ENCODE assay signal across 33 cellular contexts in genomic region chr6:152375200-152375599, GRCh38.
"Had no signal": no experiment of that assay in that cellular context is flagged by ENCODE, and none has a peak within 500 bp of the region (broad histone marks: within the 10 kb centered on the region; RNA-seq: fewer than 3 reads in every experiment).

No MANE protein-coding gene starts in this region.

- H3K36me3 ChIP-seq: breast epithelium had no signal

- H3K4me1 ChIP-seq: breast epithelium had no signal

- H3K4me3 ChIP-seq: adrenal gland, body of pancreas, breast epithelium had no signal

- ATAC-seq: activated CD8-positive, alpha-beta T cell treated with anti-CD3 and anti-CD28 coated beads for 36 hours; activated naive CD4-positive, alpha-beta T cell treated with anti-CD3 and anti-CD28 coated beads, Interleukin-2, amount 50 U/mL, for 72 hours; activated T-cell treated with anti-CD3 and anti-CD28 coated beads, Interleukin-2, amount 50 U/mL, for 4 hours; activated T-cell treated with anti-CD3 and anti-CD28 coated beads, Interleukin-2, amount 50 U/mL, for 72 hours; activated T-helper 17 cell treated with anti-CD3 and anti-CD28 coated beads, Interleukin-2, amount 50 U/mL, for 72 hours; body of pancreas had no signal

- H3K9me3 ChIP-seq: adrenal gland, body of pancreas, breast epithelium had no signal

- DNase-seq: activated B cell treated with CpG ODN at 0.5 μM for 24 hours; activated CD4-positive, alpha-beta memory T cell treated with anti-CD3 and anti-CD28 coated beads for 36 hours; activated CD4-positive, alpha-beta T cell treated with anti-CD3 and anti-CD28 coated beads for 4 hours; activated CD4-positive, alpha-beta T cell treated with anti-CD3 and anti-CD28 coated beads, Interleukin-2, amount 10 ng/mL, durations not matched to agents 24 days and 14 days; activated CD4-positive, alpha-beta T cell treated with anti-CD3 and anti-CD28 coated beads, Interleukin-2, amount 50 U/mL, for 1 hour; activated CD4-positive, alpha-beta T cell treated with anti-CD3 and anti-CD28 coated beads, Interleukin-2, amount 50 U/mL, for 4 hours; activated CD4-positive, CD25-positive, alpha-beta regulatory T cell treated with anti-CD3 and anti-CD28 coated beads, Interleukin-2, amount 50 U/mL, for 72 hours; activated CD8-positive, alpha-beta memory T cell treated with anti-CD3 and anti-CD28 coated beads, Interleukin-2, amount 50 U/mL, for 4 hours; activated CD8-positive, alpha-beta T cell treated with anti-CD3 and anti-CD28 coated beads for 36 hours; activated effector memory CD4-positive, alpha-beta T cell treated with anti-CD3 and anti-CD28 coated beads, Interleukin-2, amount 50 U/mL, for 16 hours; activated gamma-delta T cell treated with Interleukin-2 at 50 U/mL for 16 hours; activated naive CD4-positive, alpha-beta T cell; activated naive CD4-positive, alpha-beta T cell treated with anti-CD3 and anti-CD28 coated beads for 36 hours; activated naive CD4-positive, alpha-beta T cell treated with anti-CD3 and anti-CD28 coated beads, Interleukin-2, amount 50 U/mL, for 16 hours; activated naive CD8-positive, alpha-beta T cell treated with anti-CD3 and anti-CD28 coated beads for 36 hours; activated T-cell treated with anti-CD3 and anti-CD28 coated beads for 4 hours; activated T-cell treated with anti-CD3 and anti-CD28 coated beads, Interleukin-2, amount 50 U/mL, for 1 hour; activated T-cell treated with anti-CD3 and anti-CD28 coated beads, Interleukin-2, amount 50 U/mL, for 4 hours; activated T-cell treated with anti-CD3 and anti-CD28 coated beads, Interleukin-2, amount 50 U/mL, for 72 hours; adrenal gland; amniotic stem cell; aorta; body of pancreas; brain microvascular endothelial cell; central memory CD4-positive, alpha-beta T cell; cerebellar nuclear complex; T-helper 1 cell; T-helper 2 cell; T-helper 9 cell had no signal

- H3K27ac ChIP-seq: adrenal gland, body of pancreas, brain microvascular endothelial cell, breast epithelium, VCaP had no signal

- H3K27me3 ChIP-seq: adrenal gland, body of pancreas, brain microvascular endothelial cell, breast epithelium had no signal
